ENCODE assay signal across 8 cellular contexts in the genomic region with DNA sequence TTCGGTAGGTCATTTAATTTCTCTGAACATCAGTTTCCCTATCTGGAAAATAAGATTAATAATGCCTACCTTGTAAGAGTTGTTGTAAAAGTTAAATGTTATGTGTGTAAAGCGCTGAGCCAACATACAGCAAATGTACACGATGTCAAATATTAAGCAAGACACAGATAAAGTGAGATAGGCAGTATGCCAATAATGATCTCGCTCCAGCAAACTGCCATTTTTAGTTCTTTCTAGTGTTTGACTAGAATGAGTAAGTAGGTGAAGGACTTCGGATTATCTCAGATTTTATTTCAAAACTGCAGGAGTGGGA. TPM values are rescaled to one million over a fixed set of nuclear protein-coding genes. Genes with fewer than 3 reads are reported as not detected.
DNase-seq lines count a peak whose midpoint lies in the region; ATAC-seq and TF ChIP-seq lines count a peak whose summit lies in the region.

No MANE protein-coding gene starts in this region.

- BruUV-seq in PC-3 (replicated peaks; lab: Mats Ljungman, UMichigan) = no TSS peak

- H2AFZ ChIP-seq in PC-3 (ENCODE audit: low read length) = peak overlapping the region; percentile 84

- H3K9me3 Mint-ChIP-seq in CD14-positive monocyte = no peaks in the 10 kb centered on the region

- intact Hi-C loops in CD14-positive monocyte (cut with micrococcal nuclease) = loop anchor here (5.0 to 10.0 kb wide), 2 partner anchors 72 to 80 kb away; partner anchors contain the start of genes PCNX4 (in 2 of the 2) and PPM1A (in 1 of the 2)
- intact Hi-C loops in PC-3 (cut with micrococcal nuclease) = loop anchor here (1.0 kb wide), 2 partner anchors 12 to 84 kb away; no protein-coding TSS in a partner anchor

- ATAC-seq in GM21526 (IDR thresholded peaks at IDR 0.05; ENCODE audit: low FRiP score, unreplicated experiment) = peak; percentile 16
- no peak for ATAC-seq in PC-3

- no peaks in the 10 kb centered on the region for H3K27me3 ChIP-seq in PC-3 (ENCODE audit: low read length)
- no peaks in the 10 kb centered on the region for H3K27me3 ChIP-seq in esophagus (ENCODE audit: control insufficient read depth in 1 of 2, insufficient read depth in 2 of 2, low read length in 2 of 2)
- no peaks in the 10 kb centered on the region for H3K27me3 ChIP-seq in rectal smooth muscle tissue (ENCODE audit: control insufficient read depth, insufficient read depth, low read length)

- H3K36me3 ChIP-seq in PC-3 (ENCODE audit: low read depth, low read length) = no peaks in the 10 kb centered on the region
- no peaks in the 10 kb centered on the region for H3K36me3 ChIP-seq in esophagus (ENCODE audit: control insufficient read depth in 2 of 2, insufficient read depth in 2 of 2, low read length in 1 of 2)
- H3K36me3 ChIP-seq in rectal smooth muscle tissue (ENCODE audit: control insufficient read depth, insufficient read depth, low read length) = no peaks in the 10 kb centered on the region

- no peak for TF ChIP-seq CTCF in CD14-positive monocyte (IDR thresholded peaks at IDR 0.05)
- TF ChIP-seq CTCF in PC-3 (conservative IDR thresholded peaks at IDR 0.05; ENCODE audit: low read depth, low read length) = no peak

- H3K27ac ChIP-seq in PC-3 (ENCODE audit: low read length) = peak overlapping the region; percentile 61
- peak overlapping the region; percentile 96 for H3K27ac ChIP-seq in esophagus (ENCODE audit: low read depth in 2 of 2, low read length in 1 of 2)
- H3K27ac ChIP-seq in rectal smooth muscle tissue (ENCODE audit: low read depth, low read length) = peak overlapping the region; percentile 69

- H3K9me2 ChIP-seq in PC-3 (replicated peaks; ENCODE audit: low read length) = no peaks in the 10 kb centered on the region

- H3K9me3 ChIP-seq in PC-3 (ENCODE audit: low read length) = no peaks in the 10 kb centered on the region
- H3K9me3 ChIP-seq in esophagus (ENCODE audit: control insufficient read depth in 2 of 2, insufficient read depth in 1 of 2, low read depth in 1 of 2, low read length in 1 of 2) = no peaks in the 10 kb centered on the region

- H3K9ac ChIP-seq in PC-3 (ENCODE audit: low read length) (peak overlapping the region; percentile 72), rectal smooth muscle tissue (ENCODE audit: low read length) (peak overlapping the region; percentile 46)

- H3K4me3 ChIP-seq in PC-3 (ENCODE audit: low read length) = peak overlapping the region; percentile 75
- peak overlapping the region; percentile 77 to 99 for H3K4me3 ChIP-seq in esophagus (ENCODE audit: low read depth in 1 of 2, low read length in 2 of 2)
- H3K4me3 ChIP-seq in rectal smooth muscle tissue (ENCODE audit: low read length) = peak overlapping the region; percentile 96

- H4K20me1 ChIP-seq in PC-3 (ENCODE audit: low read length) = no peaks in the 10 kb centered on the region

- peak overlapping the region; percentile 82 for H3K4me2 ChIP-seq in PC-3 (ENCODE audit: low read length)

- H3K4me1 ChIP-seq in PC-3 (ENCODE audit: insufficient read depth, low read length) (peaks cover 34% of the 10 kb centered on the region), esophagus (ENCODE audit: control insufficient read depth in 2 of 2, insufficient read depth in 2 of 2, low read length in 1 of 2) (peaks cover 0 to 4% of the 10 kb centered on the region in 2 donors), rectal smooth muscle tissue (ENCODE audit: control insufficient read depth, insufficient read depth, low read length) (peaks cover 10% of the 10 kb centered on the region)

- peaks cover 37% of the 10 kb centered on the region for H3K79me2 ChIP-seq in PC-3 (ENCODE audit: low read length)

- no peaks in the 10 kb centered on the region for H3F3A ChIP-seq in PC-3 (ENCODE audit: low read length, unreplicated experiment)

- peak overlapping the region; percentile 95 to 99 (median 96) for H3K27ac Mint-ChIP-seq in CD14-positive monocyte

- 12% methylated on average over 5 of the region's 5 CpGs for WGBS in esophagus, 2 donors

- H3K4me1 Mint-ChIP-seq in CD14-positive monocyte = peaks cover 47% of the 10 kb centered on the region

- peaks cover 0 to 9% of the 10 kb centered on the region in 2 donors for H3K36me3 Mint-ChIP-seq in CD14-positive monocyte

- H3K27me3 Mint-ChIP-seq in CD14-positive monocyte (ENCODE audit: low read depth in 3 of 3) = peaks cover 0 to 4% (median 0%) of the 10 kb centered on the region in 3 donors

- POLR2A ChIA-PET in PC-3 (lab: Charles Lee; ENCODE audit: unreplicated experiment) = no interaction called here

- H3K4me3 Mint-ChIP-seq in CD14-positive monocyte = peak overlapping the region; percentile 97

- CTCF ChIA-PET in PC-3 (lab: Charles Lee) = interaction anchor here (0.5 to 2.8 kb wide), 4 partner anchors 19 to 325 kb away, joined by 3 to 18 read pairs (median 8); no protein-coding TSS in a partner anchor

- DNase-seq in CD14-positive monocyte (ENCODE audit: low spot score) (no peak), PC-3 (no peak), NCI-H1417 (lab: John Stamatoyannopoulos, UW) (no peak), amygdala (lab: John Stamatoyannopoulos, UW) (no peak), NCI-H1417 treated with DMSO at 0.1 percent for 48 hours (lab: John Stamatoyannopoulos, UW) (no peak)

RNA-seq across cellular contexts. Expression of gene DHRS7, which starts 0.8 kb away (rescaled TPM):
- 100 to 1,000 TPM; 218 to 223 TPM for polyA plus RNA-seq in CD14-positive monocyte
- 236 and 266 TPM in 2 replicates for total RNA-seq in PC-3 (2014; rRNA removed)
- polyA plus RNA-seq in esophagus = 10 to 100 TPM; 33.3 to 37.5 TPM

Comparison
In these comparisons a context has a peak if more than half of its experiments do, and no peak if none do; other contexts are left out.
1. RNA of gene DHRS7, which starts 0.8 kb away (polyA plus RNA-seq): 218 to 223 TPM in CD14-positive monocyte; 33.3 to 37.5 TPM in esophagus; every median in the first group is over 4 times any median in the second.
2. Peak in every context shown above with its lines, with median percentiles within 50 percentile points of each other: H3K27ac ChIP-seq and H3K4me3 ChIP-seq.